8 cellular contexts compared by ENCODE assay signal in the genomic region with DNA sequence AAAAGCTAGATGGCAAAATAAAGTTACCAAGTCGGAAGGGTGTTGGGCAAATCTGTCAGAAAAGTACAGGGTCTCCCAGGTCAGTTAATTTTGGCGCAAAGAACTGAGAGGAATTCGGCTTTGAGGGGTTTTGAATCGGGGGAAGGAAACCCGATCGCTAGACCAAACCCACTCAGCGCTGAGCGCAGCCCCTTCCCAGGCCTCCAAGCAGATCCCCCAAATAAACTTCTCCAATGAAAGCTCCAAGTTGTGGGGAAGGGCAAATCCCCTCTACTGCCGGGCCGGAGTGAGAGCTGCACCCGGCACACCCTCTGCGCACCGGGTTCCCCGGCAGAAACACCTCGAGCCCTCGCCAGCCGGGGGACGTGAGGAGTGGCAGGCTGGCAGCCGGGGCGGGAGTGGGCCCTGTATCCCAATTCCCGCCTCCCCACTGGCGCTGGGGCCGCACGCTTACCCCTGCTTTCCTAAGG. TPM values are rescaled to one million over a fixed set of nuclear protein-coding genes. Genes with fewer than 3 reads are reported as not detected.
A peak's percentile ranks its signal among the peaks of the same experiment; 100 is the strongest.
DNase-seq lines count a peak whose midpoint lies in the region; ATAC-seq and TF ChIP-seq lines count a peak whose summit lies in the region.

No MANE protein-coding gene starts in this region.

- H3K9me3 ChIP-seq in DOHH2 (ENCODE audit: control insufficient read depth, insufficient read depth, low read length) (no peaks in the 10 kb centered on the region), GM23248 (ENCODE audit: low read depth) (no peaks in the 10 kb centered on the region), MG63 (no peaks in the 10 kb centered on the region), right cardiac atrium (ENCODE audit: control insufficient read depth, low read length) (no peaks in the 10 kb centered on the region)

- H3K36me3 ChIP-seq in DOHH2 (ENCODE audit: control insufficient read depth, low read length), result peaks cover 51% of the 10 kb centered on the region
- H3K36me3 ChIP-seq in GM23248 (ENCODE audit: low read depth), result no peaks in the 10 kb centered on the region
- peaks cover 18% of the 10 kb centered on the region for H3K36me3 ChIP-seq in MG63

- 0 out of 2 replicates have a peak, but pooled peaks cover 3% of the 10 kb centered on the region for H4K20me1 ChIP-seq in DOHH2 (ENCODE audit: control insufficient read depth, insufficient read depth, low read depth, low read length)
- H4K20me1 ChIP-seq in GM23248 (ENCODE audit: insufficient read depth), result no peaks in the 10 kb centered on the region

- in situ Hi-C loops in GM23248 (cut with MboI) (no loop called here), KBM-7 (cut with MboI; ENCODE audit: low pct_unique_long_range_greater_than_20kb, low sequenced_read_pairs) (no loop called here)

- H3K4me3 ChIP-seq in DOHH2 (ENCODE audit: low read length) (peak overlapping the region; percentile 98), GM23248 (peak overlapping the region; percentile 81), MG63 (peak overlapping the region; percentile 74), right cardiac atrium (ENCODE audit: low read length) (peak overlapping the region; percentile 81), skin epidermis (peak overlapping the region; percentile 48 to 97 (median 84))

- H3F3A ChIP-seq in DOHH2 (ENCODE audit: control insufficient read depth, insufficient read depth), result peaks cover 7% of the 10 kb centered on the region; the same call in 1 of the 2 replicates
- H3F3A ChIP-seq in GM23248 (ENCODE audit: insufficient read depth), result 0 out of 2 replicates have a peak, but pooled peaks cover 3% of the 10 kb centered on the region

- peak overlapping the region; percentile 82 for H3K9ac ChIP-seq in GM23248

- peak overlapping the region; percentile 61 for H3K27ac ChIP-seq in DOHH2 (ENCODE audit: low read depth, low read length)
- H3K27ac ChIP-seq in GM23248, result 0 out of 2 replicates have a peak overlapping the region, but pooled peaks have one; percentile 57
- H3K27ac ChIP-seq in right cardiac atrium (ENCODE audit: low read length), result no peak overlapping the region
- H3K27ac ChIP-seq in skin epidermis, result peak overlapping the region in 10 of 21 experiments; percentile 18 to 83 (median 59)

- DNase-seq in GM23248, result no peak
- no peak for DNase-seq in MG63
- peak; percentile 2 for DNase-seq in activated effector memory CD4-positive, alpha-beta T cell treated with Interleukin-2 at 50 U/mL for 16 hours
- DNase-seq in right cardiac atrium, result peak in 1 of 3 donors; percentile 63
- no peak for DNase-seq in KBM-7

- H3K27me3 ChIP-seq in DOHH2 (ENCODE audit: control insufficient read depth, low read length), result no peaks in the 10 kb centered on the region
- no peaks in the 10 kb centered on the region for H3K27me3 ChIP-seq in GM23248 (replicated peaks; ENCODE audit: insufficient read depth)
- no peaks in the 10 kb centered on the region for H3K27me3 ChIP-seq in MG63
- H3K27me3 ChIP-seq in right cardiac atrium (ENCODE audit: control insufficient read depth, insufficient read depth), result no peaks in the 10 kb centered on the region

- 1% methylated on average over 24 of the region's 24 CpGs for WGBS in GM23248 (ENCODE audit: low coverage in 1 of 2, low lambda C conversion rate in 2 of 2, missing lambda C conversion rate in 2 of 2), 2 experiments
- WGBS in right cardiac atrium, result 2% methylated on average over 24 of the region's 24 CpGs

- H3K4me2 ChIP-seq in DOHH2 (ENCODE audit: low read length), result peak overlapping the region; percentile 87
- peak overlapping the region; percentile 77 for H3K4me2 ChIP-seq in GM23248 (ENCODE audit: unreplicated experiment)

- H3K79me2 ChIP-seq in DOHH2 (ENCODE audit: control insufficient read depth, low read length) (peaks cover 62% of the 10 kb centered on the region), GM23248 (ENCODE audit: insufficient read depth) (peaks cover 52% of the 10 kb centered on the region)

- intact Hi-C loops in right cardiac atrium (cut with DNase I), result no loop called here

- ATAC-seq in right cardiac atrium (peak in 1 of 2 donors; percentile 45), GM18868 (IDR thresholded peaks at IDR 0.05; ENCODE audit: unreplicated experiment) (no peak)

- TF ChIP-seq CTCF in DOHH2 (IDR thresholded peaks at IDR 0.05; ENCODE audit: low read depth, low read length, poor library complexity, severe bottlenecking), result no peak

- H2AFZ ChIP-seq in GM23248, result peak overlapping the region; percentile 89

- peaks cover 51% of the 10 kb centered on the region for H3K4me1 ChIP-seq in DOHH2 (ENCODE audit: control insufficient read depth, low read length)
- H3K4me1 ChIP-seq in GM23248 (ENCODE audit: insufficient read depth), result no peaks in the 10 kb centered on the region
- H3K4me1 ChIP-seq in right cardiac atrium (ENCODE audit: control insufficient read depth, insufficient read depth, low read length), result no peaks in the 10 kb centered on the region

- H3K9me2 ChIP-seq in DOHH2 (replicated peaks; ENCODE audit: control insufficient read depth, low read length) (no peaks in the 10 kb centered on the region), GM23248 (ENCODE audit: insufficient read depth) (no peaks in the 10 kb centered on the region)

RNA-seq across cellular contexts. Expression of gene E2F7, which starts 0.4 kb away (rescaled TPM):
- total RNA-seq in GM23248 (2014; rRNA removed; shearing (Covaris generic)), result 2.5 and 5.6 TPM in 2 replicates
- polyA plus RNA-seq in GM23248 (2016; fragmentation: Nextera tagmentation; extraction: Ambion mirVana) (3.7 and 5.7 TPM in 2 replicates), right cardiac atrium (0.09 TPM)
- total RNA-seq in MG63 (2014; rRNA removed; shearing (Covaris generic); ENCODE audit: low replicate concordance), result 2.4 and 2.5 TPM in 2 replicates
- under 1 TPM; 0.24 to 0.94 (median 0.39) TPM for total RNA-seq in right cardiac atrium
